ENCODE assay signal across 27 cellular contexts in the genomic region with DNA sequence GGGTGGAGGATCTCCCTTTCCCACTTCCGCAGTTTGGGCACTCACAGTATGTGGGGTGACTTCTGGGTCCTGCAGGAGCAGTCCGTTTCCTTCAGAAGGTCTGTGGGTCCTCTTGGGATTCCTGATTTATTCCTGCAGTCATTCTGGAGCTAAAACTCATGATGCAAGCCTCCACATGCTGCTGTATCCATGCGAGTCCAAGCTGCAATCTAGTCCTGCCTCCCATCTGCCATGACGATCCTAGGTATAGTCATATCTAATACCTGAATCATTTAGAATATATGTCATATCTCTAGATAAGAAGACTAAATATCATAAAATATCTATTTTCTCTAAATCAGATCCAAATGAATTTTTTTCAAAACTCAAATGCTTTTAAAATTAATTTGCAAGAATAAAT.
DNase-seq lines count a peak whose midpoint lies in the region; ATAC-seq, FAIRE-seq and TF ChIP-seq lines count a peak whose summit lies in the region.
"Had no signal": no experiment of that assay in that cellular context is flagged by ENCODE, and none has a peak within 500 bp of the region (broad histone marks: within the 10 kb centered on the region; RNA-seq: fewer than 3 reads in every experiment).

No MANE protein-coding gene starts in this region.

- H2AK5ac ChIP-seq in H1 (ENCODE audit: low read depth, low read length): no peak overlapping the region

- no peaks in the 10 kb centered on the region for H3K79me1 ChIP-seq in H1 (ENCODE audit: low read depth, low read length)

- H3K27me3 Mint-ChIP-seq in activated CD4-positive, alpha-beta T cell treated with anti-CD3 and anti-CD28 coated beads, Interleukin-2, amount 10 ng/mL, durations not matched to agents 24 days and 14 days: no peaks in the 10 kb centered on the region
- H3K27me3 Mint-ChIP-seq in activated CD4-positive, alpha-beta T cell treated with anti-CD3 and anti-CD28 coated beads, Interleukin-2, amount 10 ng/mL, durations not matched to agents 7 days and 5 days: no peaks in the 10 kb centered on the region

- no peaks in the 10 kb centered on the region for H3K79me2 ChIP-seq in H1 (ENCODE audit: control insufficient read depth in 1 of 2, insufficient read depth in 2 of 2, low read length in 2 of 2)

- H2BK20ac ChIP-seq in H1 (ENCODE audit: low read length): no peak overlapping the region

- no peak overlapping the region for H4K8ac ChIP-seq in H1 (ENCODE audit: extremely low read depth, insufficient read depth, low read length)

- TF ChIP-seq POLR2A in H1 (IDR thresholded peaks at IDR 0.05; ENCODE audit: control extremely low read depth in 1 of 2, low read depth in 2 of 2, low read length in 2 of 2): no peak

- H3K9me3 ChIP-seq in H1 (ENCODE audit: insufficient read depth in 2 of 2, low read depth in 1 of 2, low read length in 1 of 2): 0 out of 4 replicates have a peak, but pooled peaks cover 0 to 3% of the 10 kb centered on the region in 2 experiments
- H3K9me3 ChIP-seq: HAP-1 had no signal

- no peak overlapping the region for H2BK5ac ChIP-seq in H1 (ENCODE audit: low read depth, low read length)

- no peak for TF ChIP-seq CTCF in H1 (IDR thresholded peaks at IDR 0.05; ENCODE audit: control extremely low read depth in 1 of 3, insufficient read depth in 1 of 3, low read depth in 1 of 3, low read length in 3 of 3)

- no peak for ATAC-seq in HG03095 (IDR thresholded peaks at IDR 0.05; ENCODE audit: unreplicated experiment)

- H3K9ac ChIP-seq in H1 (replicated peaks in 1 of 4; ENCODE audit: extremely low read depth in 1 of 4, low read depth in 3 of 4, low read length in 3 of 4): no peak overlapping the region
- H3K9ac ChIP-seq: GM23248 had no signal

- no peak overlapping the region for H3K18ac ChIP-seq in H1 (ENCODE audit: extremely low read depth, low read length)

- H3K23me2 ChIP-seq in H1 (ENCODE audit: low read depth, low read length): no peaks in the 10 kb centered on the region

- H4K91ac ChIP-seq in H1 (replicated peaks; ENCODE audit: insufficient read length, low read length): no peak overlapping the region

- no peak for FAIRE-seq in H1 (lab: Jason Lieb, UNC)

- H2AFZ ChIP-seq in H1 (ENCODE audit: low read length): 0 out of 2 replicates have a peak overlapping the region, but pooled peaks have one; percentile 4
- H2AFZ ChIP-seq: GM23248 had no signal

- H3K4me1 ChIP-seq in H1 (replicated peaks in 1 of 4; ENCODE audit: control insufficient read depth in 3 of 4, insufficient read depth in 4 of 4, low read length in 3 of 4): no peaks in the 10 kb centered on the region
- H3K4me1 ChIP-seq: HAP-1 had no signal

- CTCF ChIA-PET in activated CD4-positive, alpha-beta T cell treated with anti-CD3 and anti-CD28 coated beads, Interleukin-2, amount 10 ng/mL, durations not matched to agents 7 days and 5 days (lab: Charles Lee): interaction anchor here (0.9 to 1.6 kb wide), 3 partner anchors 22 to 625 kb away, joined by 3 to 10 read pairs (median 3); no protein-coding TSS in a partner anchor
- CTCF ChIA-PET in H1 (lab: Charles Lee; ENCODE audit: partially characterized antibody): interaction anchor here (0.7 to 1.2 kb wide), 2 partner anchors 31 to 626 kb away, joined by 3 to 5 read pairs; no protein-coding TSS in a partner anchor

- H3K27me3 ChIP-seq in H1 (replicated peaks in 1 of 4; ENCODE audit: control insufficient read depth in 3 of 4, extremely low read depth in 1 of 4, insufficient read depth in 3 of 4, low read length in 3 of 4): no peaks in the 10 kb centered on the region
- H3K27me3 ChIP-seq: BE2C had no signal

- no peak overlapping the region for H3K23ac ChIP-seq in H1 (ENCODE audit: insufficient read length)

- TF ChIP-seq EP300 in H1 (IDR thresholded peaks at IDR 0.05; ENCODE audit: borderline replicate concordance in 1 of 2, low read depth in 2 of 2, low read length in 2 of 2): no peak

- peaks cover 32% of the 10 kb centered on the region for H3K9me3 Mint-ChIP-seq in activated CD4-positive, alpha-beta T cell treated with anti-CD3 and anti-CD28 coated beads, Interleukin-2, amount 10 ng/mL, durations not matched to agents 24 days and 14 days
- peaks cover 34% of the 10 kb centered on the region for H3K9me3 Mint-ChIP-seq in activated CD4-positive, alpha-beta T cell treated with anti-CD3 and anti-CD28 coated beads, Interleukin-2, amount 10 ng/mL, durations not matched to agents 7 days and 5 days
- H3K9me3 Mint-ChIP-seq: HFFc6 had no signal

- no peak overlapping the region for H3K27ac ChIP-seq in H1 (ENCODE audit: low read depth, low read length)
- H3K27ac ChIP-seq: 22Rv1, GM23248, HL-60 had no signal

- H3K4me1 Mint-ChIP-seq in activated CD4-positive, alpha-beta T cell treated with anti-CD3 and anti-CD28 coated beads, Interleukin-2, amount 10 ng/mL, durations not matched to agents 24 days and 14 days: peaks cover 34% of the 10 kb centered on the region
- no peaks in the 10 kb centered on the region for H3K4me1 Mint-ChIP-seq in activated CD4-positive, alpha-beta T cell treated with anti-CD3 and anti-CD28 coated beads, Interleukin-2, amount 10 ng/mL, durations not matched to agents 7 days and 5 days
- H3K4me1 Mint-ChIP-seq: CD14-positive monocyte; CD8-positive, alpha-beta memory T cell; IgD-negative memory B cell had no signal

- H3K14ac ChIP-seq in H1 (ENCODE audit: insufficient read length): no peak overlapping the region

- H2BK120ac ChIP-seq in H1 (replicated peaks; ENCODE audit: low read depth, low read length): no peak overlapping the region

- no peak overlapping the region for H3K4me2 ChIP-seq in H1 (ENCODE audit: insufficient read depth in 1 of 2, low read depth in 2 of 2, low read length in 2 of 2)

- TF ChIP-seq RAD21 in H1 (IDR thresholded peaks at IDR 0.05 in 1 of 2, conservative IDR thresholded peaks at IDR 0.05 in 1 of 2; ENCODE audit: low read depth in 2 of 2, low read length in 2 of 2): no peak

- H2BK12ac ChIP-seq in H1 (ENCODE audit: low read depth, low read length): no peak overlapping the region

- POLR2A ChIA-PET in activated CD4-positive, alpha-beta T cell treated with anti-CD3 and anti-CD28 coated beads, Interleukin-2, amount 10 ng/mL, durations not matched to agents 7 days and 5 days (lab: Charles Lee): no interaction called here
- POLR2A ChIA-PET in H1 (lab: Charles Lee; ENCODE audit: partially characterized antibody): no interaction called here

- H3K36me3 ChIP-seq in H1 (ENCODE audit: control insufficient read depth in 2 of 4, insufficient read depth in 4 of 4, low read length in 3 of 4): no peaks in the 10 kb centered on the region
- H3K36me3 ChIP-seq: BE2C, HAP-1 had no signal

- WGBS in H1 (ENCODE audit: extremely low coverage in 1 of 2, insufficient coverage in 1 of 2, insufficient read length in 1 of 2, insufficient replicate concordance in 2 of 2, low coverage in 1 of 2, low lambda C conversion rate in 2 of 2, missing lambda C conversion rate in 1 of 2), 2 experiments: 95% methylated on average over 4 of the region's 4 CpGs; no CpG with 5 or more reads in 1 of the 2 experiments

- no peaks in the 10 kb centered on the region for H4K20me1 ChIP-seq in H1 (replicated peaks in 1 of 2; ENCODE audit: control insufficient read depth in 1 of 2, insufficient read depth in 2 of 2, low read length in 2 of 2)

- H3K36me3 Mint-ChIP-seq in activated CD4-positive, alpha-beta T cell treated with anti-CD3 and anti-CD28 coated beads, Interleukin-2, amount 10 ng/mL, durations not matched to agents 24 days and 14 days (ENCODE audit: low read depth): peaks cover 59% of the 10 kb centered on the region
- H3K36me3 Mint-ChIP-seq in activated CD4-positive, alpha-beta T cell treated with anti-CD3 and anti-CD28 coated beads, Interleukin-2, amount 10 ng/mL, durations not matched to agents 7 days and 5 days (ENCODE audit: low read depth): peaks cover 11% of the 10 kb centered on the region
- H3K36me3 Mint-ChIP-seq: CD14-positive monocyte, IgD-negative memory B cell had no signal

- H3K4ac ChIP-seq in H1 (replicated peaks; ENCODE audit: insufficient read length, low read depth, low read length): no peak overlapping the region

- intact Hi-C loops in activated CD4-positive, alpha-beta T cell treated with anti-CD3 and anti-CD28 coated beads, Interleukin-2, amount 10 ng/mL, durations not matched to agents 24 days and 14 days (cut with micrococcal nuclease): no loop called here

- H2BK15ac ChIP-seq in H1 (ENCODE audit: low read length): no peak overlapping the region

- no peak overlapping the region for H4K5ac ChIP-seq in H1 (ENCODE audit: insufficient read length, low read depth, low read length)

- H3K27ac Mint-ChIP-seq in activated CD4-positive, alpha-beta T cell treated with anti-CD3 and anti-CD28 coated beads, Interleukin-2, amount 10 ng/mL, durations not matched to agents 24 days and 14 days: peak overlapping the region; percentile 64
- H3K27ac Mint-ChIP-seq in activated CD4-positive, alpha-beta T cell treated with anti-CD3 and anti-CD28 coated beads, Interleukin-2, amount 10 ng/mL, durations not matched to agents 7 days and 5 days: no peak overlapping the region
- H3K27ac Mint-ChIP-seq: CD14-positive monocyte; CD8-positive, alpha-beta memory T cell; HFFc6; IgD-negative memory B cell had no signal

- DNase-seq in DMS 273 (lab: John Stamatoyannopoulos, UW; ENCODE audit: unreplicated experiment) (peak; percentile 32), DMS 273 treated with DMSO at 0.1 percent for 48 hours (lab: John Stamatoyannopoulos, UW) (no peak), H1 (ENCODE audit: low read depth in 1 of 2, low spot score in 2 of 2) (no peak), cortex of kidney (lab: John Stamatoyannopoulos, UW) (no peak)
- DNase-seq in activated CD4-positive, alpha-beta T cell treated with anti-CD3 and anti-CD28 coated beads, Interleukin-2, amount 10 ng/mL, durations not matched to agents 24 days and 14 days: no peak
- no peak for DNase-seq in activated CD4-positive, alpha-beta T cell treated with anti-CD3 and anti-CD28 coated beads, Interleukin-2, amount 10 ng/mL, durations not matched to agents 7 days and 5 days
- DNase-seq in activated CD4-positive, CD25-positive, alpha-beta regulatory T cell treated with anti-CD3 and anti-CD28 coated beads, Interleukin-2, amount 50 U/mL, for 72 hours: no peak
- DNase-seq: BE2C; CD8-positive, alpha-beta memory T cell; DMS153; GM23248; HFFc6; NCI-H1048; NCI-H1694 treated with DMSO at 0.1 percent for 48 hours; NCI-H2081 treated with DMSO at 0.1 percent for 48 hours; NCI-H446; NCI-H524 treated with DMSO at 0.1 percent for 48 hours; NCI-H82; Right ventricle myocardium superior; RPMI8226; T-helper 1 cell had no signal

- no peak overlapping the region for H3K56ac ChIP-seq in H1 (replicated peaks; ENCODE audit: insufficient read length, low read depth, low read length)

- no peak overlapping the region for H3K4me3 ChIP-seq in H1 (ENCODE audit: extremely low read depth in 1 of 4, insufficient read depth in 2 of 4, low read depth in 3 of 4, low read length in 4 of 4)
- H3K4me3 ChIP-seq: GM23248, HAP-1 had no signal

- no peak overlapping the region for H3K4me3 Mint-ChIP-seq in activated CD4-positive, alpha-beta T cell treated with anti-CD3 and anti-CD28 coated beads, Interleukin-2, amount 10 ng/mL, durations not matched to agents 24 days and 14 days
- no peak overlapping the region for H3K4me3 Mint-ChIP-seq in activated CD4-positive, alpha-beta T cell treated with anti-CD3 and anti-CD28 coated beads, Interleukin-2, amount 10 ng/mL, durations not matched to agents 7 days and 5 days
- H3K4me3 Mint-ChIP-seq: CD14-positive monocyte; CD8-positive, alpha-beta memory T cell; HFFc6; IgD-negative memory B cell had no signal

TF ChIP-seq in H1, 55 proteins besides CTCF, POLR2A, EP300 and RAD21 (continues in another document):
- no peak for TF ChIP-seq KDM1A (IDR thresholded peaks at IDR 0.05; ENCODE audit: borderline replicate concordance, low read length)
